In the genomic region with DNA sequence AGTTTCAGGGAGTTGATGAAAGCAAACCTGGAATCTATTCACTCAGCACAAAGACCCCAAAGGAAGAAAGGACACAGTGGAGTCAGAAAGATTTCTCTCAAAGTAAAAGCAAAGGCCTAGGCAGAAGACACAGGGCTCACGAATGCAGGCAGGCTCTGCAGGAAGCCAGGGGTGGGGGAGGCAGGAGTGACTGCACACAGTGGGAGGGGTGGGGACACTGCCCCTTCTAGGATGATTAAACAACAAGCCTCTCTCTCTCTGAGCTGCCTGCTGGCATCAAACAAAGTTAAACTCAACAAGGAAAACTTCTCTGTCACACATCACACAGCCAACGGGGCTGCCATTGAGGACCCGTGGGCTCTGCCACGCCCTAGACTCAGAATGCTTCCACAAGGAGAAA, we compare ENCODE assay signal across 16 cellular contexts.
A peak's percentile ranks its signal among the peaks of the same experiment; 100 is the strongest.
DNase-seq lines count a peak whose midpoint lies in the region; ATAC-seq and TF ChIP-seq lines count a peak whose summit lies in the region.
"Had no signal": no experiment of that assay in that cellular context is flagged by ENCODE, and none has a peak within 500 bp of the region (broad histone marks: within the 10 kb centered on the region; RNA-seq: fewer than 3 reads in every experiment).

No MANE protein-coding gene starts in this region.

- no peak overlapping the region for H4K91ac ChIP-seq in IMR-90 (ENCODE audit: insufficient read depth, low read depth, low read length)

- H3K9me3 ChIP-seq in IMR-90 (ENCODE audit: control insufficient read depth, insufficient read depth, low read length), result no peaks in the 10 kb centered on the region
- no peaks in the 10 kb centered on the region for H3K9me3 ChIP-seq in GM23248 (ENCODE audit: low read depth)
- H3K9me3 ChIP-seq: SJCRH30 had no signal

- H3K27ac ChIP-seq in IMR-90 (ENCODE audit: insufficient read depth, low read length) (no peak overlapping the region), GM23248 (no peak overlapping the region)
- H3K27ac ChIP-seq: SJCRH30 had no signal

- H2BK5ac ChIP-seq in IMR-90 (ENCODE audit: low read depth, low read length, poor library complexity, severe bottlenecking), result no peak overlapping the region

- peaks cover 23% of the 10 kb centered on the region for H3K36me3 Mint-ChIP-seq in chondrocyte (ENCODE audit: low read depth)
- H3K36me3 Mint-ChIP-seq in stimulated activated naive B cell treated with anti-CD40 and anti-IgM and Interleukin-4, amounts not matched to agents 10 μg/mL and 1 μg/mL and 100 μg/mL, for 72 hours, result peaks cover 32 to 42% of the 10 kb centered on the region in 2 donors
- H3K36me3 Mint-ChIP-seq: CD14-positive monocyte had no signal

- peak overlapping the region; percentile 15 for H4K5ac ChIP-seq in IMR-90 (ENCODE audit: low read depth, low read length)

- H2AK5ac ChIP-seq in IMR-90 (ENCODE audit: low read depth, low read length), result no peak overlapping the region

- TF ChIP-seq RAD21 in IMR-90 (IDR thresholded peaks at IDR 0.05; ENCODE audit: low read length), result no peak

- H2AFZ ChIP-seq in IMR-90 (replicated peaks; ENCODE audit: low read length, poor library complexity), result peak overlapping the region; percentile 24
- no peak overlapping the region for H2AFZ ChIP-seq in GM23248

- no peaks in the 10 kb centered on the region for H3K27me3 ChIP-seq in IMR-90 (ENCODE audit: control insufficient read depth, insufficient read depth, low read length)
- H3K27me3 ChIP-seq in GM23248 (replicated peaks; ENCODE audit: insufficient read depth), result no peaks in the 10 kb centered on the region
- H3K27me3 ChIP-seq: SJCRH30 had no signal

- ATAC-seq in IMR-90 (ENCODE audit: low read depth) (no peak), left ventricle myocardium superior (no peak), GM19351 (IDR thresholded peaks at IDR 0.05; ENCODE audit: unreplicated experiment) (no peak)
- no peak for ATAC-seq in stimulated activated naive B cell treated with anti-CD40 and anti-IgM and Interleukin-4, amounts not matched to agents 10 μg/mL and 1 μg/mL and 100 μg/mL, for 72 hours (replicated peaks)

- no peaks in the 10 kb centered on the region for H3K79me2 ChIP-seq in GM23248 (ENCODE audit: insufficient read depth)

- intact Hi-C loops in IMR-90 (cut with micrococcal nuclease) (loop anchor here (5.0 kb wide), 1 partner anchor 241 kb away; no protein-coding TSS in a partner anchor), left ventricle myocardium superior (cut with micrococcal nuclease) (no loop called here)

- H3K4me1 Mint-ChIP-seq in chondrocyte (ENCODE audit: low read depth), result peaks cover 26% of the 10 kb centered on the region
- peaks cover 16 to 43% of the 10 kb centered on the region in 2 donors for H3K4me1 Mint-ChIP-seq in stimulated activated naive B cell treated with anti-CD40 and anti-IgM and Interleukin-4, amounts not matched to agents 10 μg/mL and 1 μg/mL and 100 μg/mL, for 72 hours
- H3K4me1 Mint-ChIP-seq: CD14-positive monocyte had no signal

- peak overlapping the region; percentile 40; the same call in 1 of the 2 replicates for H2BK120ac ChIP-seq in IMR-90 (ENCODE audit: low read depth, low read length)

- no peak for TF ChIP-seq POLR2A in IMR-90 (IDR thresholded peaks at IDR 0.05; ENCODE audit: low read depth, low read length)

- CTCF ChIA-PET in IMR-90 (lab: Yijun Ruan, JAX), result no interaction called here

- H2AK9ac ChIP-seq in IMR-90 (replicated peaks; ENCODE audit: low read depth, low read length, poor library complexity), result peak overlapping the region; percentile 52

- peaks cover 0 to 10% of the 10 kb centered on the region in 2 experiments; a peak in 1 of 4 replicates for H3K79me1 ChIP-seq in IMR-90 (ENCODE audit: low read depth in 1 of 2, low read length in 2 of 2)

- dilution Hi-C loops in IMR-90 (cut with HindIII; ENCODE audit: low sequenced_read_pairs, unreplicated experiment), result no loop called here

- H3K9me2 ChIP-seq in GM23248 (ENCODE audit: insufficient read depth), result no peaks in the 10 kb centered on the region

- H4K20me1 ChIP-seq in IMR-90 (ENCODE audit: insufficient read depth, low read length), result peaks cover 4% of the 10 kb centered on the region
- H4K20me1 ChIP-seq in GM23248 (ENCODE audit: insufficient read depth), result no peaks in the 10 kb centered on the region; the same call in 1 of the 2 replicates

- no peak overlapping the region for H3K4me3 Mint-ChIP-seq in chondrocyte (ENCODE audit: unreplicated experiment)
- H3K4me3 Mint-ChIP-seq in stimulated activated naive B cell treated with anti-CD40 and anti-IgM and Interleukin-4, amounts not matched to agents 10 μg/mL and 1 μg/mL and 100 μg/mL, for 72 hours, result no peak overlapping the region
- H3K4me3 Mint-ChIP-seq: CD14-positive monocyte, HFFc6 had no signal

- peak overlapping the region; percentile 29; the same call in 1 of the 2 replicates for H3K14ac ChIP-seq in IMR-90 (replicated peaks; ENCODE audit: low read depth, low read length)

- POLR2A ChIA-PET in IMR-90 (lab: Charles Lee; ENCODE audit: unreplicated experiment), result no interaction called here

- H2BK15ac ChIP-seq in IMR-90 (ENCODE audit: low read depth, low read length), result no peak overlapping the region

- H3K27me3 Mint-ChIP-seq in chondrocyte (ENCODE audit: low read depth), result no peaks in the 10 kb centered on the region
- H3K27me3 Mint-ChIP-seq in stimulated activated naive B cell treated with anti-CD40 and anti-IgM and Interleukin-4, amounts not matched to agents 10 μg/mL and 1 μg/mL and 100 μg/mL, for 72 hours, result no peaks in the 10 kb centered on the region

- H3F3A ChIP-seq in GM23248 (ENCODE audit: insufficient read depth), result no peaks in the 10 kb centered on the region

- H3K9ac ChIP-seq in IMR-90 (ENCODE audit: low read depth, low read length), result no peak overlapping the region
- no peak overlapping the region for H3K9ac ChIP-seq in GM23248

- peaks cover 20% of the 10 kb centered on the region for H3K9me1 ChIP-seq in IMR-90 (ENCODE audit: insufficient read depth, low read length)

- no TSS peak for BruUV-seq in IMR-90 (replicated peaks; lab: Mats Ljungman, UMichigan)

- DNase-seq in IMR-90 (peak; percentile 18), chondrocyte (ENCODE audit: low spot score) (no peak), kidney tubule cell (ENCODE audit: low spot score) (peak; percentile 27), left ventricle myocardium superior (no peak), GM23248 (no peak)
- DNase-seq in stimulated activated naive B cell treated with anti-CD40 and anti-IgM and Interleukin-4, amounts not matched to agents 10 μg/mL and 1 μg/mL and 100 μg/mL, for 72 hours, result no peak
- DNase-seq: ACHN, DMS79, HFFc6, NCI-H1436, NCI-H1930, NCI-H226, NCI-H524, SJCRH30 had no signal

- H3K18ac ChIP-seq in IMR-90 (ENCODE audit: low read depth, low read length), result no peak overlapping the region

- WGBS in IMR-90 (ENCODE audit: extremely low coverage in 2 of 2, insufficient read length in 1 of 2), 2 experiments, result no CpG with 5 or more reads among the region's 4 CpGs
- WGBS in GM23248 (ENCODE audit: low coverage in 1 of 2, low lambda C conversion rate in 2 of 2, missing lambda C conversion rate in 2 of 2), 2 experiments, result 77 to 83% methylated on average over 4 of the region's 4 CpGs

- H3K4me3 ChIP-seq in IMR-90 (ENCODE audit: insufficient read depth, low read depth, low read length) (no peak overlapping the region), GM23248 (no peak overlapping the region)
- H3K4me3 ChIP-seq: SJCRH30 had no signal

- H3K9me3 Mint-ChIP-seq in chondrocyte (ENCODE audit: low read depth), result no peaks in the 10 kb centered on the region
- H3K9me3 Mint-ChIP-seq in stimulated activated naive B cell treated with anti-CD40 and anti-IgM and Interleukin-4, amounts not matched to agents 10 μg/mL and 1 μg/mL and 100 μg/mL, for 72 hours, result no peaks in the 10 kb centered on the region

- peak overlapping the region in 1 of 2 experiments; percentile 21; a peak in 1 of 4 replicates for H4K8ac ChIP-seq in IMR-90 (ENCODE audit: low read depth in 2 of 2, low read length in 2 of 2)

- H3K23ac ChIP-seq in IMR-90 (ENCODE audit: low read depth, low read length), result no peak overlapping the region

- H3K4ac ChIP-seq in IMR-90 (ENCODE audit: low read depth, low read length), result peak overlapping the region; percentile 24

- TF ChIP-seq CTCF in IMR-90 (conservative IDR thresholded peaks at IDR 0.05; ENCODE audit: low read depth, low read length) (no peak), chondrocyte (IDR thresholded peaks at IDR 0.05) (no peak)

- H3K36me3 ChIP-seq in IMR-90 (ENCODE audit: control insufficient read depth, insufficient read depth, low read length) (peaks cover 26% of the 10 kb centered on the region), GM23248 (ENCODE audit: low read depth) (no peaks in the 10 kb centered on the region)
- H3K36me3 ChIP-seq: SJCRH30 had no signal

- H3K4me2 ChIP-seq in IMR-90 (ENCODE audit: low read depth, low read length) (no peak overlapping the region), GM23248 (ENCODE audit: unreplicated experiment) (no peak overlapping the region)

- in situ Hi-C loops in IMR-90 (cut with MboI; ENCODE audit: low sequenced_read_pairs) (no loop called here), GM23248 (cut with MboI) (no loop called here)

- H2BK20ac ChIP-seq in IMR-90 (ENCODE audit: low read depth, low read length), result no peak overlapping the region

- peak overlapping the region; percentile 68 for H3K27ac Mint-ChIP-seq in chondrocyte (ENCODE audit: unreplicated experiment)
- H3K27ac Mint-ChIP-seq in stimulated activated naive B cell treated with anti-CD40 and anti-IgM and Interleukin-4, amounts not matched to agents 10 μg/mL and 1 μg/mL and 100 μg/mL, for 72 hours, result peak overlapping the region; percentile 5
- H3K27ac Mint-ChIP-seq: HFFc6 had no signal

- no peak overlapping the region for H3K56ac ChIP-seq in IMR-90 (ENCODE audit: extremely low read depth, insufficient read depth, low read length)

- H3K4me1 ChIP-seq in IMR-90 (ENCODE audit: control insufficient read depth, insufficient read depth, low read length) (peaks cover 10% of the 10 kb centered on the region), GM23248 (ENCODE audit: insufficient read depth) (peaks cover 8% of the 10 kb centered on the region)
- H3K4me1 ChIP-seq: SJCRH30 had no signal

TF ChIP-seq in IMR-90, 13 proteins besides CTCF, POLR2A, EP300 and RAD21 (continues in another document):
- TF ChIP-seq CHD1 (IDR thresholded peaks at IDR 0.05; ENCODE audit: low read depth, low read length) (no peak), RFX5 (IDR thresholded peaks at IDR 0.05; ENCODE audit: low read depth, low read length) (no peak), BHLHE40 (IDR thresholded peaks at IDR 0.05; ENCODE audit: low read depth, low read length) (no peak), NFE2L2 (IDR thresholded peaks at IDR 0.05; ENCODE audit: low read depth, low read length) (no peak)
- TF ChIP-seq, protein P1, sequence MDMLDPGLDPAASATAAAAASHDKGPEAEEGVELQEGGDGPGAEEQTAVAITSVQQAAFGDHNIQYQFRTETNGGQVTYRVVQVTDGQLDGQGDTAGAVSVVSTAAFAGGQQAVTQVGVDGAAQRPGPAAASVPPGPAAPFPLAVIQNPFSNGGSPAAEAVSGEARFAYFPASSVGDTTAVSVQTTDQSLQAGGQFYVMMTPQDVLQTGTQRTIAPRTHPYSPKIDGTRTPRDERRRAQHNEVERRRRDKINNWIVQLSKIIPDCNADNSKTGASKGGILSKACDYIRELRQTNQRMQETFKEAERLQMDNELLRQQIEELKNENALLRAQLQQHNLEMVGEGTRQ (IDR thresholded peaks at IDR 0.05; ENCODE audit: low read depth, low read length), result no peak

Comparison
In these comparisons a context has a peak if more than half of its experiments do, and no peak if none do; other contexts are left out.
1. DNase-seq: peak in IMR-90 (single experiment) and kidney tubule cell (single experiment); none in chondrocyte (single experiment), stimulated activated naive B cell treated with anti-CD40 and anti-IgM and Interleukin-4, amounts not matched to agents 10 μg/mL and 1 μg/mL and 100 μg/mL, for 72 hours (single experiment), left ventricle myocardium superior (single experiment) and GM23248 (single experiment).